In the genomic region with DNA sequence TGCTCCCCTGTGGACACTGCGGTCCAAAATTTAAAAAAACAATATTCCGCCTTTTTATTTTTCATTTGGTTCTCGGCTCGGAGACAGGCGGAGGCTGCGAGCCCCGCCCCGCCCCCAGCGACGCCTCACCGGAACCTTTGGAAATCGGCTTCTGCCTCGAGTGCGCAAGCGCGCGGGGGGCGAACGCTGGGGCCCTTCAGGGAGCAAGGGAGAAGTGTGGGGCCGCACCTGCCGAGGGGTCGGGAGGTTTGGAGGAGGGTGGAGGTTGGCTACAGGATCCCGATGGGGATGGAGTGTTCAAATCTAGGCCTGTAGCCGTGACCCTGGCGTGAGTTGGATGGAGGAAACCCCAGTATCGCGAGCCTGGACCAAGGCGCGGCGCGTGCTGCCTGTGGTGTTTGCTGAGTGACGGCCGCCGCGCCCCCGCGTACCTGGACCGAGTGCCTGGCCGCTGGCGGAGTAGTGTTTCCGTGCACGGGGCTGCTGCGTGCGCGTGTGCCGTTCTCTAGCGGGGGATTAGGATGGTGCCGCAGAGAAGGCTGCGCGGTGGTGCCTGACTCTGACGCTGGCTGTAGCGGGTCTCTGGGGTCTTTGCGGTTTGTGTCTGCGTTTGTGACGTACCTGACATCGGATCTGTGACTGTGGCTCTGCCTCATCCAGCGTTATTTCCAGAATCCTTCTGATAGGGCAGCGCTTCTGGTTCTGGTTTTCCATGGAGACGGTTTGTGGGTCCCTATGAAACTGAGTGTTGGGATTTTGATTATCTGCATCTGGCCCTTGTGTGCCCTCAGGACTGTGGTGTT, we compare ENCODE assay signal across 8 cellular contexts. TPM values are rescaled to one million over a fixed set of nuclear protein-coding genes. Genes with fewer than 3 reads are reported as not detected.
A peak's percentile ranks its signal among the peaks of the same experiment; 100 is the strongest.
DNase-seq lines count a peak whose midpoint lies in the region; ATAC-seq and TF ChIP-seq lines count a peak whose summit lies in the region.

No MANE protein-coding gene starts in this region.

- H2AFZ ChIP-seq in GM23248, result peak overlapping the region; percentile 95
- H2AFZ ChIP-seq in Loucy (ENCODE audit: low read length), result peak overlapping the region; percentile 97

- peaks cover 5% of the 10 kb centered on the region; the same call in 1 of the 2 replicates for H3K36me3 ChIP-seq in DOHH2 (ENCODE audit: control insufficient read depth, low read length)
- H3K36me3 ChIP-seq in GM23248 (ENCODE audit: low read depth), result 0 out of 2 replicates have a peak, but pooled peaks cover 4% of the 10 kb centered on the region
- H3K36me3 ChIP-seq in Loucy (ENCODE audit: insufficient read depth, low read length), result no peaks in the 10 kb centered on the region
- H3K36me3 ChIP-seq in uterus, result no peaks in the 10 kb centered on the region

- H3K27ac ChIP-seq in DOHH2 (ENCODE audit: low read depth, low read length), result peak overlapping the region; percentile 61
- H3K27ac ChIP-seq in GM23248, result peak overlapping the region; percentile 84
- peak overlapping the region; percentile 96 for H3K27ac ChIP-seq in angular gyrus (ENCODE audit: low read depth, low read length)
- H3K27ac ChIP-seq in right cardiac atrium (ENCODE audit: low read length), result peak overlapping the region; percentile 91
- H3K27ac ChIP-seq in uterus, result peak overlapping the region; percentile 89 to 91

- no peak for TF ChIP-seq CTCF in DOHH2 (IDR thresholded peaks at IDR 0.05; ENCODE audit: low read depth, low read length, poor library complexity, severe bottlenecking)
- no peak for TF ChIP-seq CTCF in Loucy (conservative IDR thresholded peaks at IDR 0.05; ENCODE audit: low read length)
- TF ChIP-seq CTCF in uterus (IDR thresholded peaks at IDR 0.05), result no peak

- no peaks in the 10 kb centered on the region for H4K20me1 ChIP-seq in DOHH2 (ENCODE audit: control insufficient read depth, insufficient read depth, low read depth, low read length)
- no peaks in the 10 kb centered on the region for H4K20me1 ChIP-seq in GM23248 (ENCODE audit: insufficient read depth)
- peaks cover 19% of the 10 kb centered on the region for H4K20me1 ChIP-seq in Loucy (ENCODE audit: insufficient read depth, low read length, poor library complexity, severe bottlenecking)

- intact Hi-C loops in right cardiac atrium (cut with DNase I) (loop anchor here in 1 of 4 donors (5.0 kb wide), 1 partner anchor 61 kb away; the partner anchor contains the start of gene ZNF607), uterus (cut with DNase I; ENCODE audit: low total_unique reads) (no loop called here)

- ATAC-seq in right cardiac atrium, result peak; percentile 91 to 93

- H3K9ac ChIP-seq in GM23248 (peak overlapping the region; percentile 91), Loucy (ENCODE audit: low read depth, low read length, poor library complexity, severe bottlenecking) (peak overlapping the region; percentile 92)

- H3K9me3 ChIP-seq in DOHH2 (ENCODE audit: control insufficient read depth, insufficient read depth, low read length), result no peaks in the 10 kb centered on the region
- no peaks in the 10 kb centered on the region for H3K9me3 ChIP-seq in GM23248 (ENCODE audit: low read depth)
- H3K9me3 ChIP-seq in Loucy (ENCODE audit: insufficient read depth, low read depth, low read length), result no peaks in the 10 kb centered on the region
- H3K9me3 ChIP-seq in right cardiac atrium (ENCODE audit: control insufficient read depth, low read length), result no peaks in the 10 kb centered on the region
- H3K9me3 ChIP-seq in uterus, result no peaks in the 10 kb centered on the region

- 1% methylated on average over 45 to 50 of the region's 59 CpGs for WGBS in GM23248 (ENCODE audit: low coverage in 1 of 2, low lambda C conversion rate in 2 of 2, missing lambda C conversion rate in 2 of 2), 2 experiments
- WGBS in right cardiac atrium, result under 1% methylated on average over 59 of the region's 59 CpGs

- in situ Hi-C loops in GM23248 (cut with MboI), result no loop called here

- H3K9me2 ChIP-seq in DOHH2 (replicated peaks; ENCODE audit: control insufficient read depth, low read length) (no peaks in the 10 kb centered on the region), GM23248 (ENCODE audit: insufficient read depth) (no peaks in the 10 kb centered on the region), Loucy (replicated peaks; ENCODE audit: low read depth, low read length) (no peaks in the 10 kb centered on the region)

- no peaks in the 10 kb centered on the region for H3F3A ChIP-seq in DOHH2 (ENCODE audit: control insufficient read depth, insufficient read depth)
- H3F3A ChIP-seq in GM23248 (ENCODE audit: insufficient read depth), result peaks cover 15% of the 10 kb centered on the region
- no peaks in the 10 kb centered on the region for H3F3A ChIP-seq in Loucy (ENCODE audit: low read depth)

- H3K27me3 ChIP-seq in DOHH2 (ENCODE audit: control insufficient read depth, low read length) (no peaks in the 10 kb centered on the region), GM23248 (replicated peaks; ENCODE audit: insufficient read depth) (no peaks in the 10 kb centered on the region), Loucy (ENCODE audit: insufficient read depth, low read length, poor library complexity, severe bottlenecking) (no peaks in the 10 kb centered on the region), right cardiac atrium (ENCODE audit: control insufficient read depth, insufficient read depth) (no peaks in the 10 kb centered on the region), uterus (no peaks in the 10 kb centered on the region)

- H3K4me1 ChIP-seq in DOHH2 (ENCODE audit: control insufficient read depth, low read length) (peaks cover 15% of the 10 kb centered on the region), GM23248 (ENCODE audit: insufficient read depth) (peaks cover 13% of the 10 kb centered on the region), Loucy (ENCODE audit: insufficient read depth, low read length, poor library complexity, severe bottlenecking) (peaks cover 41% of the 10 kb centered on the region), right cardiac atrium (ENCODE audit: control insufficient read depth, insufficient read depth, low read length) (peaks cover 2% of the 10 kb centered on the region), uterus (no peaks in the 10 kb centered on the region)

- peaks cover 43% of the 10 kb centered on the region for H3K79me2 ChIP-seq in DOHH2 (ENCODE audit: control insufficient read depth, low read length)
- peaks cover 41% of the 10 kb centered on the region for H3K79me2 ChIP-seq in GM23248 (ENCODE audit: insufficient read depth)
- H3K79me2 ChIP-seq in Loucy (ENCODE audit: insufficient read depth, low read length), result peaks cover 42% of the 10 kb centered on the region

- DNase-seq in GM23248, result peak; percentile 92
- DNase-seq in T follicular helper cell (ENCODE audit: low read depth), result peak; percentile 78
- peak; percentile 85 to 95 (median 94) for DNase-seq in right cardiac atrium
- DNase-seq in putamen (ENCODE audit: low spot score), result peak; percentile 89
- peak; percentile 81 to 82 for DNase-seq in uterus

- H3K4me2 ChIP-seq in DOHH2 (ENCODE audit: low read length), result peak overlapping the region; percentile 67
- H3K4me2 ChIP-seq in GM23248 (ENCODE audit: unreplicated experiment), result peak overlapping the region; percentile 93
- peak overlapping the region; percentile 96 for H3K4me2 ChIP-seq in Loucy (ENCODE audit: low read depth, low read length, poor library complexity, severe bottlenecking)

- TF ChIP-seq POLR2A in uterus (IDR thresholded peaks at IDR 0.05), result peak in 1 of 2 donors; percentile 27

- H3K4me3 ChIP-seq in DOHH2 (ENCODE audit: low read length) (peak overlapping the region; percentile 93), GM23248 (peak overlapping the region; percentile 84), Loucy (ENCODE audit: low read length, poor library complexity, severe bottlenecking) (peak overlapping the region; percentile 92), right cardiac atrium (ENCODE audit: low read length) (peak overlapping the region; percentile 73), uterus (peak overlapping the region; percentile 65 to 89)

RNA-seq across cellular contexts. Expression of gene ZFP30, which starts 0.6 kb away (rescaled TPM):
- 14.0 and 19.3 TPM in 2 replicates for total RNA-seq in GM23248 (2014; rRNA removed; shearing (Covaris generic))
- 4.3 and 4.8 TPM in 2 replicates for polyA plus RNA-seq in GM23248 (2016; fragmentation: Nextera tagmentation; extraction: Ambion mirVana)
- total RNA-seq in right cardiac atrium, result 1 to 10 TPM; 5.7 to 9.5 (median 8.5) TPM
- polyA plus RNA-seq in right cardiac atrium, result 3.5 TPM
- 10 to 100 TPM in 3 of 4 donors, 1 to 10 TPM in 1; 5.3 to 72.0 (median 25.5) TPM for total RNA-seq in uterus

Comparison
In these comparisons a context has a peak if more than half of its experiments do, and no peak if none do; other contexts are left out.
1. Peak in every context shown above with its lines: DNase-seq, ATAC-seq, H3K4me3 ChIP-seq and H3K27ac ChIP-seq.